ENCODE assay signal across 24 cellular contexts in the genomic region with DNA sequence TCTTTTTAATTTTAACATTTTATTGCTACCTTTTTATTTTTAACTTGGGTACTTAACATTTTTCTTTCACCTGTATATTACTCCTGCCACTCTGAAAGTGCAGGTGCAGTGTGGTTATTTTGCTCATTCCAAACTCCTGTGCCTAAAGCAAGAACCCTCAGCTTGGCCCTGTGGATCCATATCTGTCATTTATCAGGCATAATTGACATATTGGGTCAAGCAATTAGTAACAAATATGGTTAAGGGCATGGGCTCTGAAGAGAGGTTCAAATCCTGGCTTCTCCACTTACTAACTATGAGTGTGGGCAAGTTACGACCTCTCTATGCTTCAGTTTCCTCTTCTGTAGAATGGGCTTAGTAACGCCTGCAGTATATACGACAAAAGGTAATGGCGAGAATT.
"Had no signal": no experiment of that assay in that cellular context is flagged by ENCODE, and none has a peak within 500 bp of the region (broad histone marks: within the 10 kb centered on the region; RNA-seq: fewer than 3 reads in every experiment).

No MANE protein-coding gene starts in this region.

- H3K27ac Mint-ChIP-seq: dendritic cell treated with granulocyte-macrophage colony-stimulating factor and Interleukin-4, amounts not matched to agents 40 ng/mL and 50 ng/mL, for 4 days; effector memory CD8-positive, alpha-beta T cell; endodermal cell had no signal

- H3K9me3 ChIP-seq: colonic mucosa, esophagus muscularis mucosa, esophagus squamous epithelium, gastrocnemius medialis, heart left ventricle, heart right ventricle had no signal

- H3K27ac ChIP-seq: colonic mucosa, coronary artery, dorsolateral prefrontal cortex, epithelial cell of prostate, esophagus muscularis mucosa, esophagus squamous epithelium, foreskin keratinocyte, gastrocnemius medialis, gastroesophageal sphincter, heart left ventricle, heart right ventricle, hepatocyte had no signal

- H3K4me3 Mint-ChIP-seq: dendritic cell treated with granulocyte-macrophage colony-stimulating factor and Interleukin-4, amounts not matched to agents 40 ng/mL and 50 ng/mL, for 4 days; effector memory CD8-positive, alpha-beta T cell; endodermal cell had no signal

- DNase-seq: colonic mucosa; cortex of kidney; dorsolateral prefrontal cortex; effector CD4-positive, alpha-beta T cell; effector CD8-positive, alpha-beta T cell; effector memory CD4-positive, alpha-beta T cell; effector memory CD8-positive, alpha-beta T cell; endodermal cell; erythroblast; esophagus squamous epithelium; foreskin fibroblast; foreskin keratinocyte; foreskin melanocyte; gastrocnemius medialis; glutamatergic neuron; head of caudate nucleus; heart left ventricle; heart right ventricle had no signal

- H3K36me3 ChIP-seq: colonic mucosa, esophagus muscularis mucosa, esophagus squamous epithelium, gastrocnemius medialis, gastroesophageal sphincter, heart left ventricle, heart right ventricle had no signal

- H3K9me3 Mint-ChIP-seq: dendritic cell treated with granulocyte-macrophage colony-stimulating factor and Interleukin-4, amounts not matched to agents 40 ng/mL and 50 ng/mL, for 4 days; effector memory CD8-positive, alpha-beta T cell had no signal

- H3K4me1 ChIP-seq: foreskin keratinocyte, gastroesophageal sphincter had no signal

- H3K4me3 ChIP-seq: colonic mucosa, coronary artery, dorsolateral prefrontal cortex, esophagus muscularis mucosa, esophagus squamous epithelium, gastrocnemius medialis, gastroesophageal sphincter, heart left ventricle, heart right ventricle, hepatocyte had no signal
